6 cellular contexts compared by ENCODE assay signal in genomic region chr17:28404812-28405570, GRCh38. TPM values are rescaled to one million over a fixed set of nuclear protein-coding genes. Genes with fewer than 3 reads are reported as not detected.
DNase-seq lines count a peak whose midpoint lies in the region; ATAC-seq lines count a peak whose summit lies in the region.

No MANE protein-coding gene starts in this region.

- no peak overlapping the region for H4K8ac ChIP-seq in mesenchymal stem cell (ENCODE audit: low read length)

- H3K27ac ChIP-seq in mesenchymal stem cell (ENCODE audit: low read length, poor library complexity, severe bottlenecking): no peak overlapping the region

- H3K23ac ChIP-seq in mesenchymal stem cell (ENCODE audit: low read length in 2 of 2): no peak overlapping the region

- H2BK15ac ChIP-seq in mesenchymal stem cell (ENCODE audit: low read depth, poor library complexity, severe bottlenecking): no peak overlapping the region

- no peak overlapping the region for H4K91ac ChIP-seq in mesenchymal stem cell (ENCODE audit: low read length)

- H3K14ac ChIP-seq in mesenchymal stem cell (ENCODE audit: low read length in 2 of 2): no peak overlapping the region

- H3K18ac ChIP-seq in mesenchymal stem cell (ENCODE audit: low read depth in 1 of 2, low read length in 2 of 2): no peak overlapping the region

- no peak overlapping the region for H2AFZ ChIP-seq in mesenchymal stem cell (ENCODE audit: low read depth, low read length)

- H3K4me1 Mint-ChIP-seq in activated T-helper 1 cell treated with anti-CD3 and anti-CD28 coated beads, Interleukin-12 subunit alpha, Interleukin-12 subunit beta, Interleukin-2, Interleukin-4 antibody, amounts not matched to agents 30 ng/mL and 10 ng/mL and 1 ng/mL, durations not matched to agents 14 hours and 24 hours and 36 hours (ENCODE audit: low read depth): peaks cover 9% of the 10 kb centered on the region

- peak overlapping the region; percentile 86 for H3K4me2 ChIP-seq in mesenchymal stem cell (ENCODE audit: low read length, poor library complexity, severe bottlenecking)

- H3K36me3 ChIP-seq in mesenchymal stem cell (ENCODE audit: control insufficient read depth in 1 of 2, insufficient read depth in 2 of 2, low read depth in 1 of 2, low read length in 2 of 2): peaks cover 6 to 34% of the 10 kb centered on the region in 2 experiments

- H3K9me3 Mint-ChIP-seq in activated T-helper 1 cell treated with anti-CD3 and anti-CD28 coated beads, Interleukin-12 subunit alpha, Interleukin-12 subunit beta, Interleukin-2, Interleukin-4 antibody, amounts not matched to agents 30 ng/mL and 10 ng/mL and 1 ng/mL, durations not matched to agents 14 hours and 24 hours and 36 hours: no peaks in the 10 kb centered on the region

- ATAC-seq in GM21423 (IDR thresholded peaks at IDR 0.05; ENCODE audit: unreplicated experiment) (no peak), GM21381 (IDR thresholded peaks at IDR 0.05; ENCODE audit: unreplicated experiment) (no peak)

- H3K4me3 ChIP-seq in mesenchymal stem cell (ENCODE audit: insufficient read depth in 1 of 2, low read depth in 1 of 2, low read length in 2 of 2): peak overlapping the region in 1 of 2 experiments; percentile 84

- H3K27me3 ChIP-seq in mesenchymal stem cell (ENCODE audit: control insufficient read depth in 1 of 2, insufficient read depth in 1 of 2, low read length in 2 of 2): peaks cover 2 to 5% of the 10 kb centered on the region in 2 experiments

- H2BK5ac ChIP-seq in mesenchymal stem cell (ENCODE audit: low read depth, low read length, poor library complexity, severe bottlenecking): no peak overlapping the region

- H3K9ac ChIP-seq in mesenchymal stem cell (ENCODE audit: low read length): peak overlapping the region; percentile 88

- H3K36me3 Mint-ChIP-seq in activated T-helper 1 cell treated with anti-CD3 and anti-CD28 coated beads, Interleukin-12 subunit alpha, Interleukin-12 subunit beta, Interleukin-2, Interleukin-4 antibody, amounts not matched to agents 30 ng/mL and 10 ng/mL and 1 ng/mL, durations not matched to agents 14 hours and 24 hours and 36 hours (ENCODE audit: low read depth): no peaks in the 10 kb centered on the region

- H3K4ac ChIP-seq in mesenchymal stem cell (ENCODE audit: low read depth in 1 of 2, low read length in 2 of 2): no peak overlapping the region

- no peaks in the 10 kb centered on the region for H3K79me1 ChIP-seq in mesenchymal stem cell (replicated peaks; ENCODE audit: low read length, poor library complexity, severe bottlenecking)

- H2AK5ac ChIP-seq in mesenchymal stem cell (ENCODE audit: low read length, severe bottlenecking): no peak overlapping the region

- H3K27me3 Mint-ChIP-seq in activated T-helper 1 cell treated with anti-CD3 and anti-CD28 coated beads, Interleukin-12 subunit alpha, Interleukin-12 subunit beta, Interleukin-2, Interleukin-4 antibody, amounts not matched to agents 30 ng/mL and 10 ng/mL and 1 ng/mL, durations not matched to agents 14 hours and 24 hours and 36 hours (ENCODE audit: insufficient read depth): peaks cover 4% of the 10 kb centered on the region

- peak overlapping the region; percentile 79 for H3K4me3 Mint-ChIP-seq in activated T-helper 1 cell treated with anti-CD3 and anti-CD28 coated beads, Interleukin-12 subunit alpha, Interleukin-12 subunit beta, Interleukin-2, Interleukin-4 antibody, amounts not matched to agents 30 ng/mL and 10 ng/mL and 1 ng/mL, durations not matched to agents 14 hours and 24 hours and 36 hours

- H3K9me3 ChIP-seq in mesenchymal stem cell (ENCODE audit: control insufficient read depth, low read length): no peaks in the 10 kb centered on the region

- DNase-seq in COLO668 (lab: John Stamatoyannopoulos, UW; ENCODE audit: unreplicated experiment) (peak; percentile 34), mesenchymal stem cell (no peak), Kasumi-1 (lab: John Stamatoyannopoulos, UW) (no peak)
- DNase-seq in activated T-helper 1 cell treated with anti-CD3 and anti-CD28 coated beads, Interleukin-12 subunit alpha, Interleukin-12 subunit beta, Interleukin-2, Interleukin-4 antibody, amounts not matched to agents 30 ng/mL and 10 ng/mL and 1 ng/mL, durations not matched to agents 14 hours and 24 hours and 36 hours (ENCODE audit: low spot score): no peak

- H2BK120ac ChIP-seq in mesenchymal stem cell (ENCODE audit: low read depth, low read length): no peak overlapping the region

- no peak overlapping the region for H2BK12ac ChIP-seq in mesenchymal stem cell (ENCODE audit: low read length in 2 of 2)

- no peak overlapping the region for H3K27ac Mint-ChIP-seq in activated T-helper 1 cell treated with anti-CD3 and anti-CD28 coated beads, Interleukin-12 subunit alpha, Interleukin-12 subunit beta, Interleukin-2, Interleukin-4 antibody, amounts not matched to agents 30 ng/mL and 10 ng/mL and 1 ng/mL, durations not matched to agents 14 hours and 24 hours and 36 hours

- intact Hi-C loops in activated T-helper 1 cell treated with anti-CD3 and anti-CD28 coated beads, Interleukin-12 subunit alpha, Interleukin-12 subunit beta, Interleukin-2, Interleukin-4 antibody, amounts not matched to agents 30 ng/mL and 10 ng/mL and 1 ng/mL, durations not matched to agents 14 hours and 24 hours and 36 hours (cut with micrococcal nuclease): loop anchor here (5.0 kb wide), 2 partner anchors 33 to 68 kb away; partner anchors contain the start of genes IFT20, SARM1, TNFAIP1 and VTN

- H3K4me1 ChIP-seq in mesenchymal stem cell (ENCODE audit: control insufficient read depth, insufficient read depth, low read depth, low read length): peaks cover 18% of the 10 kb centered on the region

- WGBS in mesenchymal stem cell: 75% methylated on average over 33 of the region's 33 CpGs

RNA-seq across cellular contexts. Expression of gene SLC46A1, which starts 1.0 kb away (rescaled TPM):
- 7.8 and 8.1 TPM in 2 replicates for total RNA-seq in activated T-helper 1 cell treated with anti-CD3 and anti-CD28 coated beads, Interleukin-12 subunit alpha, Interleukin-12 subunit beta, Interleukin-2, Interleukin-4 antibody, amounts not matched to agents 30 ng/mL and 10 ng/mL and 1 ng/mL, durations not matched to agents 14 hours and 24 hours and 36 hours
- 3.4 TPM for polyA plus RNA-seq in mesenchymal stem cell (2013, experiment 1 of 2)
- polyA plus RNA-seq in mesenchymal stem cell (2013, experiment 2 of 2): 3.4 TPM

RNA-seq across cellular contexts. Expression of gene SARM1, which starts 33.5 kb away (rescaled TPM):
- total RNA-seq in activated T-helper 1 cell treated with anti-CD3 and anti-CD28 coated beads, Interleukin-12 subunit alpha, Interleukin-12 subunit beta, Interleukin-2, Interleukin-4 antibody, amounts not matched to agents 30 ng/mL and 10 ng/mL and 1 ng/mL, durations not matched to agents 14 hours and 24 hours and 36 hours: 40.7 and 45.6 TPM in 2 replicates
- polyA plus RNA-seq in mesenchymal stem cell (2013, experiment 1 of 2): 4.1 TPM
- polyA plus RNA-seq in mesenchymal stem cell (2013, experiment 2 of 2): 3.9 TPM

RNA-seq across cellular contexts. Expression of gene VTN, which starts 34.9 kb away (rescaled TPM):
- total RNA-seq in activated T-helper 1 cell treated with anti-CD3 and anti-CD28 coated beads, Interleukin-12 subunit alpha, Interleukin-12 subunit beta, Interleukin-2, Interleukin-4 antibody, amounts not matched to agents 30 ng/mL and 10 ng/mL and 1 ng/mL, durations not matched to agents 14 hours and 24 hours and 36 hours: 0.31 and 0.34 TPM in 2 replicates
- 0.76 TPM for polyA plus RNA-seq in mesenchymal stem cell (2013, experiment 1 of 2)
- polyA plus RNA-seq in mesenchymal stem cell (2013, experiment 2 of 2): 0.58 TPM

RNA-seq across cellular contexts. Expression of gene SEBOX, which starts 40.0 kb away (rescaled TPM):
- total RNA-seq in activated T-helper 1 cell treated with anti-CD3 and anti-CD28 coated beads, Interleukin-12 subunit alpha, Interleukin-12 subunit beta, Interleukin-2, Interleukin-4 antibody, amounts not matched to agents 30 ng/mL and 10 ng/mL and 1 ng/mL, durations not matched to agents 14 hours and 24 hours and 36 hours: not detected in 2 replicates
- polyA plus RNA-seq in mesenchymal stem cell (2013, experiment 1 of 2): not detected
- polyA plus RNA-seq in mesenchymal stem cell (2013, experiment 2 of 2): not detected

RNA-seq across cellular contexts. Expression of gene POLDIP2, which starts 47.7 kb away (rescaled TPM):
- total RNA-seq in activated T-helper 1 cell treated with anti-CD3 and anti-CD28 coated beads, Interleukin-12 subunit alpha, Interleukin-12 subunit beta, Interleukin-2, Interleukin-4 antibody, amounts not matched to agents 30 ng/mL and 10 ng/mL and 1 ng/mL, durations not matched to agents 14 hours and 24 hours and 36 hours: 110 and 114 TPM in 2 replicates
- 67.8 TPM for polyA plus RNA-seq in mesenchymal stem cell (2013, experiment 1 of 2)
- polyA plus RNA-seq in mesenchymal stem cell (2013, experiment 2 of 2): 67.2 TPM
